In genomic region chr2:96537734-96538486, GRCh38 we compare ENCODE assay signal across 8 cellular contexts. TPM values are rescaled to one million over a fixed set of nuclear protein-coding genes. Genes with fewer than 3 reads are reported as not detected.
DNase-seq lines count a peak whose midpoint lies in the region; ATAC-seq, FAIRE-seq and TF ChIP-seq lines count a peak whose summit lies in the region.

No MANE protein-coding gene starts in this region.

- peak overlapping the region; percentile 94 for H3K27ac Mint-ChIP-seq in activated CD8-positive, alpha-beta memory T cell treated with anti-CD3 and anti-CD28 coated beads, Interleukin-2, amount 10 ng/mL, durations not matched to agents 7 days and 5 days

- peak; percentile 68 for DNase-seq in activated CD8-positive, alpha-beta memory T cell treated with anti-CD3 and anti-CD28 coated beads, Interleukin-2, amount 10 ng/mL, durations not matched to agents 7 days and 5 days
- DNase-seq in epithelial cell of proximal tubule (ENCODE audit: low read depth) (no peak), pancreas (no peak), NCI-H2171 treated with DMSO at 0.1 percent for 48 hours (lab: John Stamatoyannopoulos, UW) (no peak), RCC 7860 (ENCODE audit: low spot score) (no peak)

- peaks cover 65% of the 10 kb centered on the region for H3K4me1 Mint-ChIP-seq in activated CD8-positive, alpha-beta memory T cell treated with anti-CD3 and anti-CD28 coated beads, Interleukin-2, amount 10 ng/mL, durations not matched to agents 7 days and 5 days

- H3K9me3 Mint-ChIP-seq in activated CD8-positive, alpha-beta memory T cell treated with anti-CD3 and anti-CD28 coated beads, Interleukin-2, amount 10 ng/mL, durations not matched to agents 7 days and 5 days (ENCODE audit: low read depth) = no peaks in the 10 kb centered on the region

- H3K27me3 ChIP-seq in pancreas = no peaks in the 10 kb centered on the region

- intact Hi-C loops in pancreas (cut with DNase I) = no loop called here

- peak overlapping the region; percentile 74 for H3K4me3 ChIP-seq in epithelial cell of proximal tubule (ENCODE audit: low read depth, low read length)
- H3K4me3 ChIP-seq in pancreas = peak overlapping the region; percentile 83 to 100 (median 97)

- H3K27ac ChIP-seq in pancreas = peak overlapping the region in 3 of 4 donors; percentile 51 to 91 (median 91)

- CTCF ChIA-PET in activated CD8-positive, alpha-beta memory T cell treated with anti-CD3 and anti-CD28 coated beads, Interleukin-2, amount 10 ng/mL, durations not matched to agents 7 days and 5 days (lab: Charles Lee) = interaction anchor here (0.5 to 6.2 kb wide), 17 partner anchors 9 to 545 kb away, joined by 3 to 70 read pairs (median 4); partner anchors contain the start of genes ANKRD39 and NEURL3

- no peaks in the 10 kb centered on the region for H3K36me3 ChIP-seq in pancreas

- WGBS in pancreas, 2 donors = 39 to 45% methylated on average over 31 to 36 of the region's 36 CpGs

- no peak for FAIRE-seq in pancreas (lab: Jason Lieb, UNC)
- FAIRE-seq in RCC 7860 (lab: Jason Lieb, UNC) = no peak

- ATAC-seq in HG02642 (IDR thresholded peaks at IDR 0.05; ENCODE audit: poor library complexity, unreplicated experiment) = peak; percentile 6
- ATAC-seq in activated CD8-positive, alpha-beta memory T cell treated with anti-CD3 and anti-CD28 coated beads, Interleukin-2, amount 10 ng/mL, durations not matched to agents 7 days and 5 days = peak; percentile 9
- ATAC-seq in pancreas = no peak
- ATAC-seq in GM21390 (IDR thresholded peaks at IDR 0.05; ENCODE audit: unreplicated experiment) = no peak
- ATAC-seq in HG03457 (IDR thresholded peaks at IDR 0.05; ENCODE audit: unreplicated experiment) = no peak

- peaks cover 0 to 14% (median 0%) of the 10 kb centered on the region in 3 donors for H3K4me1 ChIP-seq in pancreas

- no peak for TF ChIP-seq CTCF in epithelial cell of proximal tubule (conservative IDR thresholded peaks at IDR 0.05; ENCODE audit: low read depth, low read length)
- TF ChIP-seq CTCF in pancreas (IDR thresholded peaks at IDR 0.05) = no peak

- no peaks in the 10 kb centered on the region for H3K9me3 ChIP-seq in pancreas

- H3K4me3 Mint-ChIP-seq in activated CD8-positive, alpha-beta memory T cell treated with anti-CD3 and anti-CD28 coated beads, Interleukin-2, amount 10 ng/mL, durations not matched to agents 7 days and 5 days = peak overlapping the region; percentile 90

- H3K27me3 Mint-ChIP-seq in activated CD8-positive, alpha-beta memory T cell treated with anti-CD3 and anti-CD28 coated beads, Interleukin-2, amount 10 ng/mL, durations not matched to agents 7 days and 5 days = no peaks in the 10 kb centered on the region

- peaks cover 26% of the 10 kb centered on the region for H3K36me3 Mint-ChIP-seq in activated CD8-positive, alpha-beta memory T cell treated with anti-CD3 and anti-CD28 coated beads, Interleukin-2, amount 10 ng/mL, durations not matched to agents 7 days and 5 days

RNA-seq across cellular contexts. Expression of gene ARID5A, which starts 1.4 kb away (rescaled TPM):
- 10 to 100 TPM; 57.9 to 70.5 TPM for total RNA-seq in activated CD8-positive, alpha-beta memory T cell treated with anti-CD3 and anti-CD28 coated beads, Interleukin-2, amount 10 ng/mL, durations not matched to agents 7 days and 5 days
- total RNA-seq in epithelial cell of proximal tubule (19.9 and 20.8 TPM in 2 replicates), pancreas (10 to 100 TPM in 1 of 6 donors, 1 to 10 TPM in 5; 3.3 to 12.0 (median 4.2) TPM)
- polyA plus RNA-seq in pancreas = 10 to 100 TPM; 13.7 to 20.7 TPM

RNA-seq across cellular contexts. Expression of gene NEURL3, which starts 32.8 kb away (rescaled TPM):
- under 1 TPM; 0.38 to 0.52 TPM for total RNA-seq in activated CD8-positive, alpha-beta memory T cell treated with anti-CD3 and anti-CD28 coated beads, Interleukin-2, amount 10 ng/mL, durations not matched to agents 7 days and 5 days
- total RNA-seq in epithelial cell of proximal tubule (1.0 and 8.6 TPM in 2 replicates), pancreas (10 to 100 TPM in 5 of 6 donors, 1 to 10 TPM in 1; 8.6 to 30.4 (median 13.5) TPM)
- polyA plus RNA-seq in pancreas = 10 to 100 TPM; 32.4 to 73.5 TPM

Comparison
In these comparisons a context has a peak if more than half of its experiments do, and no peak if none do; other contexts are left out.
1. ATAC-seq: peak in HG02642 (single experiment) and activated CD8-positive, alpha-beta memory T cell treated with anti-CD3 and anti-CD28 coated beads, Interleukin-2, amount 10 ng/mL, durations not matched to agents 7 days and 5 days (single experiment); none in pancreas (0 of 4), GM21390 (single experiment) and HG03457 (single experiment).